8 cellular contexts compared by ENCODE assay signal in the genomic region with DNA sequence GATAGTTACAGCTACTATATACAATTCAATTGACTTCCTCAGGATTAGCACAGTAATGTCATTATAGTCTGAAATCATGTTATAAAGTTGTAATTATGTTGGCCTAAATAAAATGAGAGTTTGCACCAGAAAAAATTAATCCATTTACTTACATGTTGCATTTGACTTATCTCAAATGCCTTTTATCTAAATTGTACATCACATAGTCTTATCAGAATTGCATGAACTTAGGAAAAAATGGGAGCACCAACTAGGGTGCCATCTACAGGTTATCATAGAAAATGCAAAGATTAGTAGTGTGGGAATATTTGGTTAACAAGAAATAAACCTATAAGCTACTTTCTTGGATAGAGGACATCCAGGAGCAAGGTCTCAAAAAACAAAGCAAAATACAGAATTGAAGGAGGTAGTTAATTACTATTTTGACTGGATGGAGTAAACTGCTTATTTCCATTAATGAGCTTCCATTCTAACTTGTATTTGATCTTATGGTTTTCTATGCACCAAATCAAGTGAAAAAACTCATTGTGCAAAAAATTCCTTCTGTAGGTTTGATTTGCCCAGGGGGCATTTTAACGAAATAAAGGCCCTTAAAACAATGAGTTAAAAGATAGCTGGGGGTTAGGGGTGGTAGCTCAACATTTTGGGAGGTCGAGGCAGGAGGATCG.
A peak's percentile ranks its signal among the peaks of the same experiment; 100 is the strongest.
DNase-seq lines count a peak whose midpoint lies in the region; ATAC-seq, FAIRE-seq and TF ChIP-seq lines count a peak whose summit lies in the region.

No MANE protein-coding gene starts in this region.

- H3K79me2 ChIP-seq in MM.1S (ENCODE audit: low read length) (no peaks in the 10 kb centered on the region), GM12878 (ENCODE audit: control insufficient read depth, insufficient read depth, low read length) (no peaks in the 10 kb centered on the region)

- H3K9me3 ChIP-seq in MM.1S (replicated peaks; ENCODE audit: insufficient read depth, low read length): no peaks in the 10 kb centered on the region
- H3K9me3 ChIP-seq in GM12878 (replicated peaks; ENCODE audit: control insufficient read depth, insufficient read depth, low read length): no peaks in the 10 kb centered on the region; the same call in 2 of the 3 replicates
- peaks cover 5% of the 10 kb centered on the region for H3K9me3 ChIP-seq in mucosa of descending colon
- peaks cover 0 to 10% (median 0%) of the 10 kb centered on the region in 3 donors for H3K9me3 ChIP-seq in esophagus squamous epithelium

- H2AFZ ChIP-seq in MM.1S (ENCODE audit: low read length) (no peak overlapping the region), GM12878 (ENCODE audit: control insufficient read depth, low read depth, low read length) (no peak overlapping the region)

- in situ Hi-C loops in GM12878 (cut with MboI): no loop called here

- H3K9ac ChIP-seq in MM.1S (ENCODE audit: low read length) (no peak overlapping the region), GM12878 (ENCODE audit: control insufficient read depth, insufficient read depth, low read length) (no peak overlapping the region)

- BruUV-seq in GM12878 (replicated peaks; lab: Mats Ljungman, UMichigan): no TSS peak

- no peak overlapping the region for H3K4me2 ChIP-seq in MM.1S (ENCODE audit: low read depth, low read length)
- no peak overlapping the region for H3K4me2 ChIP-seq in GM12878 (ENCODE audit: control insufficient read depth, insufficient read depth)

- TF ChIP-seq CTCF in MM.1S (IDR thresholded peaks at IDR 0.05; ENCODE audit: low read length) (peak; percentile 65), GM12878 (IDR thresholded peaks at IDR 0.05 in 2 of 3, conservative IDR thresholded peaks at IDR 0.05 in 1 of 3; ENCODE audit: control insufficient read depth in 2 of 3, extremely low read depth in 1 of 3, insufficient read depth in 1 of 3, low read depth in 3 of 3, low read length in 3 of 3) (peak; percentile 43 to 52 (median 46); a peak in 5 of 6 replicates), mucosa of descending colon (IDR thresholded peaks at IDR 0.05) (peak; percentile 6), esophagus squamous epithelium (IDR thresholded peaks at IDR 0.05) (peak in 3 of 6 experiments; percentile 6 to 32 (median 25))

- SMC1A ChIA-PET in GM12878 (lab: Charles Lee; ENCODE audit: uncharacterized antibody, unreplicated experiment): interaction anchor here (0.6 to 2.3 kb wide), 8 partner anchors 10 to 695 kb away, joined by 3 to 9 read pairs (median 4); no protein-coding TSS in a partner anchor

- POLR2A ChIA-PET in GM12878 (lab: Charles Lee): no interaction called here

- H3F3A ChIP-seq in MM.1S (ENCODE audit: insufficient read depth, low read length): no peaks in the 10 kb centered on the region

- 12% methylated on average over 3 of the region's 3 CpGs for WGBS in GM12878 (ENCODE audit: insufficient coverage, insufficient replicate concordance, low lambda C conversion rate, missing lambda C conversion rate)
- WGBS in esophagus squamous epithelium, 2 donors: 43 to 47% methylated on average over 3 of the region's 3 CpGs

- peak; percentile 49 for FAIRE-seq in GM12878 (lab: Jason Lieb, UNC)

- no peaks in the 10 kb centered on the region for H3K9me2 ChIP-seq in MM.1S (replicated peaks; ENCODE audit: insufficient read depth, low read length)

- no peak for TF ChIP-seq POLR2A in GM12878 (IDR thresholded peaks at IDR 0.05; ENCODE audit: low read depth, low read length)
- TF ChIP-seq POLR2A in esophagus squamous epithelium (IDR thresholded peaks at IDR 0.05): no peak

- H3K36me3 ChIP-seq in MM.1S (replicated peaks; ENCODE audit: insufficient read depth, low read length): no peaks in the 10 kb centered on the region
- no peaks in the 10 kb centered on the region for H3K36me3 ChIP-seq in GM12878 (ENCODE audit: control insufficient read depth in 2 of 2, insufficient read depth in 2 of 2, low read length in 1 of 2)
- H3K36me3 ChIP-seq in mucosa of descending colon (ENCODE audit: low read depth): no peaks in the 10 kb centered on the region
- H3K36me3 ChIP-seq in esophagus squamous epithelium: no peaks in the 10 kb centered on the region

- no peak for TF ChIP-seq EP300 in GM12878 (IDR thresholded peaks at IDR 0.05; ENCODE audit: borderline replicate concordance in 1 of 2, control insufficient read depth in 1 of 2, low read depth in 2 of 2, low read length in 2 of 2)

- intact Hi-C loops in GM12878 (cut with micrococcal nuclease; ENCODE audit: unreplicated experiment) (loop anchor here (10.0 kb wide), 1 partner anchor 277 kb away; no protein-coding TSS in a partner anchor), mucosa of descending colon (cut with DNase I, micrococcal nuclease) (no loop called here), esophagus squamous epithelium (cut with DNase I) (no loop called here)

- H3K27ac ChIP-seq in MM.1S (ENCODE audit: low read length) (no peak overlapping the region), GM12878 (ENCODE audit: control insufficient read depth, insufficient read depth) (no peak overlapping the region), esophagus squamous epithelium (no peak overlapping the region)

- TF ChIP-seq RAD21 in GM12878 (IDR thresholded peaks at IDR 0.05; ENCODE audit: insufficient read depth, low read depth, low read length): peak; percentile 31

- no peak for ATAC-seq in GM12878
- ATAC-seq in mucosa of descending colon: no peak
- ATAC-seq in HG02885 (IDR thresholded peaks at IDR 0.05; ENCODE audit: poor library complexity, unreplicated experiment): no peak
- no peak for ATAC-seq in HG02840 (IDR thresholded peaks at IDR 0.05; ENCODE audit: low FRiP score, unreplicated experiment)

- H3K4me3 ChIP-seq in MM.1S (ENCODE audit: low read length) (no peak overlapping the region), GM12878 (no peak overlapping the region), mucosa of descending colon (no peak overlapping the region), esophagus squamous epithelium (no peak overlapping the region)

- peak; percentile 31 for DNase-seq in EH (ENCODE audit: low read depth)
- DNase-seq in MM.1S: peak; percentile 18
- DNase-seq in GM12878 (ENCODE audit: low read depth, low spot score): no peak
- DNase-seq in mucosa of descending colon: no peak
- DNase-seq in NK-92 treated with Interleukin-12 subunit alpha and Interleukin-12 subunit beta, amount 100 ng/mL, for 24 hours (lab: John Stamatoyannopoulos, UW): no peak
- no peak for DNase-seq in esophagus squamous epithelium (lab: John Stamatoyannopoulos, UW)

- CTCF ChIA-PET in GM12878 (lab: Yijun Ruan, JAX): interaction anchor here (0.6 to 4.6 kb wide), 23 partner anchors 8 to 694 kb away, joined by 3 to 63 read pairs (median 4); no protein-coding TSS in a partner anchor

- H3K4me1 ChIP-seq in MM.1S (ENCODE audit: low read length) (no peaks in the 10 kb centered on the region), GM12878 (ENCODE audit: control insufficient read depth, insufficient read depth, low read length) (no peaks in the 10 kb centered on the region), mucosa of descending colon (ENCODE audit: low read depth) (no peaks in the 10 kb centered on the region), esophagus squamous epithelium (no peaks in the 10 kb centered on the region)

- H3K27me3 ChIP-seq in MM.1S (replicated peaks; ENCODE audit: insufficient read depth, low read length) (no peaks in the 10 kb centered on the region), GM12878 (replicated peaks in 1 of 2; ENCODE audit: control insufficient read depth in 2 of 2, insufficient read depth in 2 of 2, low read length in 1 of 2) (no peaks in the 10 kb centered on the region), esophagus squamous epithelium (peaks cover 0 to 3% (median 0%) of the 10 kb centered on the region in 4 donors)

- H4K20me1 ChIP-seq in MM.1S (ENCODE audit: insufficient read depth, low read length) (no peaks in the 10 kb centered on the region), GM12878 (ENCODE audit: control insufficient read depth, insufficient read depth) (no peaks in the 10 kb centered on the region)

- RAD21 ChIA-PET in GM12878 (lab: Charles Lee; ENCODE audit: unreplicated experiment): interaction anchor here (1.1 to 1.7 kb wide), 3 partner anchors 36 to 650 kb away, joined by 3 to 8 read pairs (median 3); no protein-coding TSS in a partner anchor

TF ChIP-seq in GM12878, 131 proteins besides CTCF, POLR2A, EP300 and RAD21:
- TF ChIP-seq SMC3 (IDR thresholded peaks at IDR 0.05; ENCODE audit: borderline replicate concordance, low read length): peak; percentile 40; the same call in 1 of the 2 replicates
- TF ChIP-seq, protein P1, sequence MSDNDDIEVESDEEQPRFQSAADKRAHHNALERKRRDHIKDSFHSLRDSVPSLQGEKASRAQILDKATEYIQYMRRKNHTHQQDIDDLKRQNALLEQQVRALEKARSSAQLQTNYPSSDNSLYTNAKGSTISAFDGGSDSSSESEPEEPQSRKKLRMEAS (IDR thresholded peaks at IDR 0.05; ENCODE audit: low read depth, low read length): no peak

Comparison
In these comparisons a context has a peak if more than half of its experiments do, and no peak if none do; other contexts are left out.
1. DNase-seq: peak in EH (single experiment) and MM.1S (single experiment); none in GM12878 (single experiment), mucosa of descending colon (0 of 3), NK-92 treated with Interleukin-12 subunit alpha and Interleukin-12 subunit beta, amount 100 ng/mL, for 24 hours (single experiment) and esophagus squamous epithelium (single experiment).